In genomic region chr6:70666726-70667125, GRCh38 we compare ENCODE assay signal across 9 cellular contexts. TPM values are rescaled to one million over a fixed set of nuclear protein-coding genes. Genes with fewer than 3 reads are reported as not detected.
DNase-seq lines count a peak whose midpoint lies in the region; ATAC-seq and TF ChIP-seq lines count a peak whose summit lies in the region.
"Had no signal": no experiment of that assay in that cellular context is flagged by ENCODE, and none has a peak within 500 bp of the region (broad histone marks: within the 10 kb centered on the region; RNA-seq: fewer than 3 reads in every experiment).

No MANE protein-coding gene starts in this region.

- H3K27ac ChIP-seq in heart left ventricle: peak overlapping the region in 10 of 12 donors; percentile 88 to 99 (median 95)
- H3K27ac ChIP-seq in muscle layer of duodenum (ENCODE audit: low read length): peak overlapping the region; percentile 71
- H3K27ac ChIP-seq in upper lobe of right lung: peak overlapping the region; percentile 95

- peaks cover 41% of the 10 kb centered on the region for H3K4me1 Mint-ChIP-seq in activated T-helper 2 cell treated with anti-CD3 and anti-CD28 coated beads, Interferon-gamma antibody, Interleukin-2, Interleukin-4, amounts not matched to agents 10 μg/mL and 5 μg/mL and 100 μg/mL, durations not matched to agents 14 hours and 24 hours and 36 hours (ENCODE audit: low read depth)

- no peak for TF ChIP-seq POLR2A in heart left ventricle (IDR thresholded peaks at IDR 0.05)

- H3K4me3 ChIP-seq in heart left ventricle (peak overlapping the region in 7 of 12 donors; percentile 75 to 98 (median 93)), muscle layer of duodenum (ENCODE audit: low read depth in 1 of 2, low read length in 2 of 2) (peak overlapping the region in 1 of 2 donors; percentile 94), upper lobe of right lung (peak overlapping the region; percentile 95)

- no peaks in the 10 kb centered on the region for H3K9me3 Mint-ChIP-seq in activated T-helper 2 cell treated with anti-CD3 and anti-CD28 coated beads, Interferon-gamma antibody, Interleukin-2, Interleukin-4, amounts not matched to agents 10 μg/mL and 5 μg/mL and 100 μg/mL, durations not matched to agents 14 hours and 24 hours and 36 hours

- intact Hi-C loops in heart left ventricle (cut with DNase I): loop anchor here in 7 of 10 donors (2.0 to 10.0 kb wide), 5 partner anchors 99 to 254 kb away; partner anchors contain the start of genes SDHAF4 (in 5 of the 7) and FAM135A (in 4 of the 7)
- intact Hi-C loops in cardiac septum (cut with DNase I): loop anchor here (5.0 kb wide), 3 partner anchors 99 to 254 kb away; partner anchors contain the start of genes FAM135A and SDHAF4
- intact Hi-C loops in activated T-helper 2 cell treated with anti-CD3 and anti-CD28 coated beads, Interferon-gamma antibody, Interleukin-2, Interleukin-4, amounts not matched to agents 10 μg/mL and 5 μg/mL and 100 μg/mL, durations not matched to agents 14 hours and 24 hours and 36 hours (cut with micrococcal nuclease): loop anchor here (1.0 to 5.0 kb wide), 4 partner anchors 15 to 254 kb away; partner anchors contain the start of genes FAM135A and SDHAF4
- intact Hi-C loops in upper lobe of right lung (cut with DNase I): no loop called here

- H3K36me3 Mint-ChIP-seq in activated T-helper 2 cell treated with anti-CD3 and anti-CD28 coated beads, Interferon-gamma antibody, Interleukin-2, Interleukin-4, amounts not matched to agents 10 μg/mL and 5 μg/mL and 100 μg/mL, durations not matched to agents 14 hours and 24 hours and 36 hours (ENCODE audit: low read depth): peaks cover 15% of the 10 kb centered on the region

- TF ChIP-seq CTCF in heart left ventricle (IDR thresholded peaks at IDR 0.05) (no peak), upper lobe of right lung (IDR thresholded peaks at IDR 0.05) (no peak)

- ATAC-seq in heart left ventricle (no peak), upper lobe of right lung (no peak)

- H3K27ac Mint-ChIP-seq in activated T-helper 2 cell treated with anti-CD3 and anti-CD28 coated beads, Interferon-gamma antibody, Interleukin-2, Interleukin-4, amounts not matched to agents 10 μg/mL and 5 μg/mL and 100 μg/mL, durations not matched to agents 14 hours and 24 hours and 36 hours: peak overlapping the region; percentile 83

- 89 to 94% (median 92%) methylated on average over 6 of the region's 6 CpGs for WGBS in heart left ventricle, 4 donors

- no peaks in the 10 kb centered on the region for H3K9me3 ChIP-seq in heart left ventricle
- no peaks in the 10 kb centered on the region for H3K9me3 ChIP-seq in muscle layer of duodenum (ENCODE audit: control insufficient read depth in 1 of 2, low read length in 2 of 2)
- no peaks in the 10 kb centered on the region for H3K9me3 ChIP-seq in upper lobe of right lung

- H3K4me1 ChIP-seq in heart left ventricle (peaks cover 0 to 51% (median 28%) of the 10 kb centered on the region in 12 donors), muscle layer of duodenum (ENCODE audit: control insufficient read depth in 1 of 2, insufficient read depth in 2 of 2, low read length in 2 of 2) (peaks cover 0 to 10% of the 10 kb centered on the region in 2 donors), upper lobe of right lung (peaks cover 21% of the 10 kb centered on the region)

- DNase-seq in heart left ventricle (no peak), cardiac septum (ENCODE audit: low spot score) (no peak), upper lobe of right lung (no peak), NCI-H2029 (lab: John Stamatoyannopoulos, UW) (no peak), glomerular visceral epithelial cell (ENCODE audit: extremely low spot score) (no peak), NCI-H345 (lab: John Stamatoyannopoulos, UW) (no peak)
- DNase-seq in activated T-helper 2 cell treated with anti-CD3 and anti-CD28 coated beads, Interferon-gamma antibody, Interleukin-2, Interleukin-4, amounts not matched to agents 10 μg/mL and 5 μg/mL and 100 μg/mL, durations not matched to agents 14 hours and 24 hours and 36 hours (ENCODE audit: low spot score): no peak
- DNase-seq: COR-L47 had no signal

- H3K4me3 Mint-ChIP-seq in activated T-helper 2 cell treated with anti-CD3 and anti-CD28 coated beads, Interferon-gamma antibody, Interleukin-2, Interleukin-4, amounts not matched to agents 10 μg/mL and 5 μg/mL and 100 μg/mL, durations not matched to agents 14 hours and 24 hours and 36 hours (ENCODE audit: low read depth): no peak overlapping the region

- peaks cover 8% of the 10 kb centered on the region for H3K27me3 Mint-ChIP-seq in activated T-helper 2 cell treated with anti-CD3 and anti-CD28 coated beads, Interferon-gamma antibody, Interleukin-2, Interleukin-4, amounts not matched to agents 10 μg/mL and 5 μg/mL and 100 μg/mL, durations not matched to agents 14 hours and 24 hours and 36 hours (ENCODE audit: low read depth)

- H3K36me3 ChIP-seq in heart left ventricle: no peaks in the 10 kb centered on the region
- H3K36me3 ChIP-seq in muscle layer of duodenum (ENCODE audit: control insufficient read depth in 1 of 2, insufficient read depth in 2 of 2, low read length in 2 of 2): no peaks in the 10 kb centered on the region
- H3K36me3 ChIP-seq in upper lobe of right lung: no peaks in the 10 kb centered on the region

- no peaks in the 10 kb centered on the region for H3K27me3 ChIP-seq in heart left ventricle
- no peaks in the 10 kb centered on the region for H3K27me3 ChIP-seq in muscle layer of duodenum (ENCODE audit: low read depth, low read length)
- H3K27me3 ChIP-seq in upper lobe of right lung: no peaks in the 10 kb centered on the region

RNA-seq across cellular contexts. Expression of gene SMAP1, which starts 1.0 kb away (rescaled TPM):
- total RNA-seq in heart left ventricle: 10 to 100 TPM; 28.1 to 35.1 (median 29.9) TPM
- polyA plus RNA-seq in heart left ventricle: 10 to 100 TPM; 10.9 to 32.9 TPM
- 32.5 TPM for total RNA-seq in cardiac septum
- total RNA-seq in activated T-helper 2 cell treated with anti-CD3 and anti-CD28 coated beads, Interferon-gamma antibody, Interleukin-2, Interleukin-4, amounts not matched to agents 10 μg/mL and 5 μg/mL and 100 μg/mL, durations not matched to agents 14 hours and 24 hours and 36 hours: 25.9 and 26.0 TPM in 2 replicates
- total RNA-seq in upper lobe of right lung: 25.0 TPM
